26 cellular contexts compared by ENCODE assay signal in the genomic region with DNA sequence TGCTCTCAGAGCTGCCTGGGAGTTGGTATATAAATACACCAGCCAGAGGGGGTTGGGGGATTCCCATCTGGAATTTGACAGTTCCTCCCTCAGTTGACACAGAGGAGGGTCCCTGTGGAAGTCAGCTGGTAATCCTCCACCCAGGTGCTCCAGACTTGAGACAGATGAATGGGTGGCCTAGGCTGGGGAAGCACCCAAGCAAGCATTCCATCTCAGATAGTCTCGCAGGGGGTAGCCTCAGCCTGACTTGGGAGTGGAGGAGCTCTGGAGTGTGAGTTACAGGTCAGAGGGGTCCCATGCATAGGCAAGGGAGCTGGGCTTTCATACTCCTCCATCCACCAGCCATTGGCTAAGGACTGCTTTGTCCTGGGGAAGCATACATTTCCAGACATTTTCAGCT.
"Had no signal": no experiment of that assay in that cellular context is flagged by ENCODE, and none has a peak within 500 bp of the region (broad histone marks: within the 10 kb centered on the region; RNA-seq: fewer than 3 reads in every experiment).

No MANE protein-coding gene starts in this region.

- H3K9ac ChIP-seq: neural progenitor cell, parathyroid adenoma had no signal

- DNase-seq: natural killer cell; occipital lobe; ovary; posterior cingulate gyrus; psoas muscle; right cardiac atrium; right lobe of liver; sigmoid colon; small intestine; stimulated activated CD4-positive, alpha-beta T cell treated with anti-CD3 and anti-CD28 coated beads, Interleukin-15, amount 100 ng/mL, for 24 hours; stimulated activated CD4-positive, alpha-beta T cell treated with anti-CD3 and anti-CD28 coated beads, Interleukin-2, amount 100 ng/mL, for 24 hours; stimulated activated CD4-positive, alpha-beta T cell treated with anti-CD3 and anti-CD28 coated beads, Interleukin-2, amount 100 ng/mL, for 48 hours; stimulated activated CD4-positive, alpha-beta T cell treated with anti-CD3 and anti-CD28 coated beads, Interleukin-4, amount 100 ng/mL, for 24 hours; stimulated activated naive B cell treated with anti-CD40 and anti-IgM and Interleukin-4, amounts not matched to agents 10 μg/mL and 1 μg/mL and 100 μg/mL, for 72 hours; stimulated activated naive CD4-positive, alpha-beta T cell treated with Interleukin-2 at 50 U/mL for 16 hours; stomach; thyroid gland; upper lobe of left lung had no signal

- H3K4me1 Mint-ChIP-seq: natural killer cell; stimulated activated effector memory CD8-positive, alpha-beta T cell treated with anti-CD3 and anti-CD28 coated beads, Interleukin-12 subunit alpha, Interleukin-12 subunit beta, amount 100 ng/mL, for 72 hours; stimulated activated naive B cell treated with anti-CD40 and anti-IgM and Interleukin-4, amounts not matched to agents 10 μg/mL and 1 μg/mL and 100 μg/mL, for 72 hours had no signal

- H3K9me3 ChIP-seq: ovary, psoas muscle, right lobe of liver, sigmoid colon, thoracic aorta, thyroid gland, tibial nerve, upper lobe of left lung had no signal

- H3K27me3 Mint-ChIP-seq: progenitor cell of endocrine pancreas; stimulated activated naive CD8-positive, alpha-beta T cell treated with anti-CD3 and anti-CD28 coated beads, Interleukin-15, Interleukin-2, amounts not matched to agents 100 ng/mL and 50 ng/mL, for 24 hours had no signal

- H3K27ac Mint-ChIP-seq: natural killer cell; neural progenitor cell; progenitor cell of endocrine pancreas; stimulated activated effector memory CD8-positive, alpha-beta T cell treated with anti-CD3 and anti-CD28 coated beads, Interleukin-12 subunit alpha, Interleukin-12 subunit beta, amount 100 ng/mL, for 72 hours; stimulated activated naive B cell treated with anti-CD40 and anti-IgM and Interleukin-4, amounts not matched to agents 10 μg/mL and 1 μg/mL and 100 μg/mL, for 72 hours; stimulated activated naive CD8-positive, alpha-beta T cell treated with anti-CD3 and anti-CD28 coated beads, Interleukin-15, Interleukin-2, amounts not matched to agents 100 ng/mL and 50 ng/mL, for 24 hours had no signal

- H3K9me3 Mint-ChIP-seq: natural killer cell; stimulated activated effector memory CD8-positive, alpha-beta T cell treated with anti-CD3 and anti-CD28 coated beads, Interleukin-12 subunit alpha, Interleukin-12 subunit beta, amount 100 ng/mL, for 72 hours; stimulated activated naive B cell treated with anti-CD40 and anti-IgM and Interleukin-4, amounts not matched to agents 10 μg/mL and 1 μg/mL and 100 μg/mL, for 72 hours; stimulated activated naive CD8-positive, alpha-beta T cell treated with anti-CD3 and anti-CD28 coated beads, Interleukin-15, Interleukin-2, amounts not matched to agents 100 ng/mL and 50 ng/mL, for 24 hours had no signal

- H3K4me3 Mint-ChIP-seq: natural killer cell; nephron; neural progenitor cell; stimulated activated effector memory CD8-positive, alpha-beta T cell treated with anti-CD3 and anti-CD28 coated beads, Interleukin-12 subunit alpha, Interleukin-12 subunit beta, amount 100 ng/mL, for 72 hours; stimulated activated naive B cell treated with anti-CD40 and anti-IgM and Interleukin-4, amounts not matched to agents 10 μg/mL and 1 μg/mL and 100 μg/mL, for 72 hours; stimulated activated naive CD8-positive, alpha-beta T cell treated with anti-CD3 and anti-CD28 coated beads, Interleukin-15, Interleukin-2, amounts not matched to agents 100 ng/mL and 50 ng/mL, for 24 hours had no signal

- H3K4me1 ChIP-seq: parathyroid adenoma, psoas muscle, right lobe of liver, sigmoid colon, stomach, thyroid gland, tibial nerve, upper lobe of left lung had no signal

- H3K4me2 ChIP-seq: neural progenitor cell had no signal

- H3K27me3 ChIP-seq: neural progenitor cell, ovary, right lobe of liver, sigmoid colon, stomach, thyroid gland, tibial nerve, upper lobe of left lung had no signal

- H3K4me3 ChIP-seq: neural progenitor cell, ovary, psoas muscle, right lobe of liver, sigmoid colon, stomach, thoracic aorta, thyroid gland, tibial nerve, upper lobe of left lung had no signal

- H3K27ac ChIP-seq: neural progenitor cell, ovary, parathyroid adenoma, psoas muscle, right lobe of liver, sigmoid colon, stomach, thoracic aorta, thyroid gland, tibial nerve, upper lobe of left lung had no signal

- H2AFZ ChIP-seq: neural progenitor cell, parathyroid adenoma had no signal

- H3K79me2 ChIP-seq: parathyroid adenoma had no signal

- H3K36me3 ChIP-seq: neural progenitor cell, ovary, right lobe of liver, sigmoid colon, stomach, thoracic aorta, thyroid gland, tibial nerve, upper lobe of left lung had no signal

- ATAC-seq: natural killer cell; psoas muscle; right cardiac atrium; right lobe of liver; stimulated activated effector memory CD8-positive, alpha-beta T cell treated with anti-CD3 and anti-CD28 coated beads, Interleukin-12 subunit alpha, Interleukin-12 subunit beta, amount 100 ng/mL, for 72 hours; stimulated activated naive B cell treated with anti-CD40 and anti-IgM and Interleukin-4, amounts not matched to agents 10 μg/mL and 1 μg/mL and 100 μg/mL, for 72 hours had no signal

- H3K36me3 Mint-ChIP-seq: natural killer cell; neural progenitor cell; stimulated activated effector memory CD8-positive, alpha-beta T cell treated with anti-CD3 and anti-CD28 coated beads, Interleukin-12 subunit alpha, Interleukin-12 subunit beta, amount 100 ng/mL, for 72 hours; stimulated activated naive B cell treated with anti-CD40 and anti-IgM and Interleukin-4, amounts not matched to agents 10 μg/mL and 1 μg/mL and 100 μg/mL, for 72 hours had no signal
